In the genomic region with DNA sequence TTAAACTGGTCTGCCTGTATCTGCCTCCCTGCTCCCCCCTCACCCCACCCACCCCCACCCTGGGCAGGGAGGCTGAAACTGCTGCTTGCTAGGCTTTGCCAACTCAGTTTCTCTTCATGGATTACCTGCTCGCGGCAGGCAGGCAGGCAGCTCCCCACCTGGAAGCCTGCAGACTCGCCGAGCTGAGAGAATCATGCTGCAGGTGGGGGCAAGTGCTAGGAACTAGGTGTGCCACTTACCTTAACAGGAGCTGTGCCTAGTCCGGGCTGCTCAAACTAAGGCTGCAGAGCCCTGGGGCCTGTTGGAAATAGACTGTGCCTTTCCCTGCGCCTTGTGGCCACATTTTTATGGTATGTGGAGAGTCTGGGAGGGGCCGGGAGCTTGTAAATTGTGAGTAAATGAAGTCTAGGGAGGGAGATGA, we compare ENCODE assay signal across 13 cellular contexts. TPM values are rescaled to one million over a fixed set of nuclear protein-coding genes. Genes with fewer than 3 reads are reported as not detected.
DNase-seq lines count a peak whose midpoint lies in the region; ATAC-seq, FAIRE-seq and TF ChIP-seq lines count a peak whose summit lies in the region.
"Had no signal": no experiment of that assay in that cellular context is flagged by ENCODE, and none has a peak within 500 bp of the region (broad histone marks: within the 10 kb centered on the region; RNA-seq: fewer than 3 reads in every experiment).

No MANE protein-coding gene starts in this region.

- dilution Hi-C loops in keratinocyte (cut with MboI; ENCODE audit: extremely low pct_ligation_motif_present, low sequenced_read_pairs), result no loop called here

- H3K36me3 ChIP-seq in keratinocyte (ENCODE audit: control insufficient read depth in 2 of 2, extremely low read depth in 1 of 2, insufficient read depth in 2 of 2, low read length in 2 of 2) (peaks cover 4 to 8% of the 10 kb centered on the region in 2 experiments), transverse colon (no peaks in the 10 kb centered on the region), A673 (ENCODE audit: insufficient read depth, low read length, poor library complexity, severe bottlenecking) (no peaks in the 10 kb centered on the region)

- H3K27me3 ChIP-seq in keratinocyte (ENCODE audit: control insufficient read depth, extremely low read depth, insufficient read depth, low read length) (no peaks in the 10 kb centered on the region), transverse colon (no peaks in the 10 kb centered on the region), A673 (replicated peaks; ENCODE audit: insufficient read depth, low read depth, low read length, poor library complexity) (no peaks in the 10 kb centered on the region)
- H3K27me3 ChIP-seq: testis had no signal

- TF ChIP-seq POLR2A in transverse colon (IDR thresholded peaks at IDR 0.05), result no peak

- H4K20me1 ChIP-seq in keratinocyte (ENCODE audit: control insufficient read depth, extremely low read depth, insufficient read depth, low read length), result peaks cover 34% of the 10 kb centered on the region

- H3K79me2 ChIP-seq in keratinocyte (ENCODE audit: control insufficient read depth, insufficient read depth, low read length), result peaks cover 67% of the 10 kb centered on the region

- peak overlapping the region; percentile 76 for H3K4me3 Mint-ChIP-seq in activated naive CD4-positive, alpha-beta T cell treated with anti-CD3 and anti-CD28 coated beads, Interleukin-2, amount 50 U/mL, for 24 hours
- no peak overlapping the region for H3K4me3 Mint-ChIP-seq in activated naive CD4-positive, alpha-beta T cell treated with anti-CD3 and anti-CD28 coated beads for 36 hours
- peak overlapping the region; percentile 76 for H3K4me3 Mint-ChIP-seq in activated T-helper 17 cell treated with anti-CD3 and anti-CD28 coated beads, Interleukin-2, amount 50 U/mL, for 72 hours

- no TSS peak for BruUV-seq in A673 (replicated peaks; lab: Mats Ljungman, UMichigan)

- H3K36me3 Mint-ChIP-seq in activated naive CD4-positive, alpha-beta T cell treated with anti-CD3 and anti-CD28 coated beads, Interleukin-2, amount 50 U/mL, for 24 hours, result peaks cover 1% of the 10 kb centered on the region
- peaks cover 3% of the 10 kb centered on the region for H3K36me3 Mint-ChIP-seq in activated naive CD4-positive, alpha-beta T cell treated with anti-CD3 and anti-CD28 coated beads for 36 hours (ENCODE audit: low read depth)
- peaks cover 5% of the 10 kb centered on the region for H3K36me3 Mint-ChIP-seq in activated T-helper 17 cell treated with anti-CD3 and anti-CD28 coated beads, Interleukin-2, amount 50 U/mL, for 72 hours (ENCODE audit: low read depth)

- no peaks in the 10 kb centered on the region for H3K9me3 Mint-ChIP-seq in activated naive CD4-positive, alpha-beta T cell treated with anti-CD3 and anti-CD28 coated beads, Interleukin-2, amount 50 U/mL, for 24 hours
- H3K9me3 Mint-ChIP-seq in activated naive CD4-positive, alpha-beta T cell treated with anti-CD3 and anti-CD28 coated beads for 36 hours, result no peaks in the 10 kb centered on the region
- no peaks in the 10 kb centered on the region for H3K9me3 Mint-ChIP-seq in activated T-helper 17 cell treated with anti-CD3 and anti-CD28 coated beads, Interleukin-2, amount 50 U/mL, for 72 hours

- H2AFZ ChIP-seq in keratinocyte (ENCODE audit: control insufficient read depth, low read length), result no peak overlapping the region

- POLR2A ChIA-PET in A673 (lab: Charles Lee; ENCODE audit: low non-redundant PET), result no interaction called here

- CTCF ChIA-PET in activated naive CD4-positive, alpha-beta T cell treated with anti-CD3 and anti-CD28 coated beads for 36 hours (lab: Charles Lee), result no interaction called here
- CTCF ChIA-PET in A673 (lab: Charles Lee), result no interaction called here

- TF ChIP-seq EP300 in transverse colon (IDR thresholded peaks at IDR 0.05; ENCODE audit: low read depth), result no peak

- no peak for FAIRE-seq in keratinocyte (lab: Jason Lieb, UNC)

- no peaks in the 10 kb centered on the region for H3K9me3 ChIP-seq in keratinocyte (ENCODE audit: control insufficient read depth, low read depth, low read length)
- no peaks in the 10 kb centered on the region for H3K9me3 ChIP-seq in transverse colon
- no peaks in the 10 kb centered on the region for H3K9me3 ChIP-seq in A673 (ENCODE audit: low read depth, low read length, poor library complexity, severe bottlenecking)
- H3K9me3 ChIP-seq: testis had no signal

- TF ChIP-seq CTCF in keratinocyte (optimal IDR thresholded peaks at IDR 0.05 in 1 of 3, IDR thresholded peaks at IDR 0.05 in 1 of 3, conservative IDR thresholded peaks at IDR 0.05 in 1 of 3; ENCODE audit: extremely low read depth in 1 of 3, insufficient read depth in 2 of 3, low read length in 3 of 3) (peak in 1 of 3 experiments; percentile 0), transverse colon (IDR thresholded peaks at IDR 0.05) (no peak), A673 (conservative IDR thresholded peaks at IDR 0.05; ENCODE audit: low read depth, low read length) (no peak)

- peak overlapping the region; percentile 41 for H3K27ac ChIP-seq in keratinocyte (ENCODE audit: control insufficient read depth, insufficient read depth, low read length)
- H3K27ac ChIP-seq in transverse colon, result peak overlapping the region; percentile 74 to 85 (median 79)
- no peak overlapping the region for H3K27ac ChIP-seq in A673 (ENCODE audit: low read depth, low read length, poor library complexity, severe bottlenecking)
- H3K27ac ChIP-seq: HL-60, testis had no signal

- H3K4me1 ChIP-seq in keratinocyte (ENCODE audit: control insufficient read depth, extremely low read depth, insufficient read depth, low read length) (peaks cover 41% of the 10 kb centered on the region), transverse colon (peaks cover 59 to 94% (median 83%) of the 10 kb centered on the region in 4 donors), A673 (ENCODE audit: insufficient read depth, low read length, poor library complexity, severe bottlenecking) (peaks cover 39% of the 10 kb centered on the region)

- no peaks in the 10 kb centered on the region for H3K27me3 Mint-ChIP-seq in activated naive CD4-positive, alpha-beta T cell treated with anti-CD3 and anti-CD28 coated beads, Interleukin-2, amount 50 U/mL, for 24 hours
- H3K27me3 Mint-ChIP-seq in activated naive CD4-positive, alpha-beta T cell treated with anti-CD3 and anti-CD28 coated beads for 36 hours (ENCODE audit: low read depth), result no peaks in the 10 kb centered on the region
- no peaks in the 10 kb centered on the region for H3K27me3 Mint-ChIP-seq in activated T-helper 17 cell treated with anti-CD3 and anti-CD28 coated beads, Interleukin-2, amount 50 U/mL, for 72 hours

- H3K27ac Mint-ChIP-seq in activated naive CD4-positive, alpha-beta T cell treated with anti-CD3 and anti-CD28 coated beads, Interleukin-2, amount 50 U/mL, for 24 hours, result peak overlapping the region; percentile 35
- H3K27ac Mint-ChIP-seq in activated naive CD4-positive, alpha-beta T cell treated with anti-CD3 and anti-CD28 coated beads for 36 hours, result no peak overlapping the region
- peak overlapping the region; percentile 86 for H3K27ac Mint-ChIP-seq in activated T-helper 17 cell treated with anti-CD3 and anti-CD28 coated beads, Interleukin-2, amount 50 U/mL, for 72 hours

- peaks cover 14% of the 10 kb centered on the region for H3K9me1 ChIP-seq in keratinocyte (ENCODE audit: control insufficient read depth, extremely low read depth, insufficient read depth, low read length)

- H3K9ac ChIP-seq in keratinocyte (ENCODE audit: control insufficient read depth, extremely low read depth, insufficient read depth, low read length), result peak overlapping the region; percentile 0

- peak overlapping the region; percentile 22 for H3K4me2 ChIP-seq in keratinocyte (ENCODE audit: control insufficient read depth, extremely low read depth, insufficient read depth, low read depth, low read length)

- peak overlapping the region in 1 of 3 experiments; percentile 16 for H3K4me3 ChIP-seq in keratinocyte (ENCODE audit: control insufficient read depth in 2 of 3, extremely low read depth in 1 of 3, insufficient read depth in 2 of 3, low read depth in 1 of 3, low read length in 3 of 3)
- no peak overlapping the region for H3K4me3 ChIP-seq in transverse colon
- no peak overlapping the region for H3K4me3 ChIP-seq in A673 (ENCODE audit: low read depth, low read length, poor library complexity, severe bottlenecking)
- H3K4me3 ChIP-seq: testis had no signal

- no peak for ATAC-seq in activated T-helper 17 cell treated with anti-CD3 and anti-CD28 coated beads, Interleukin-2, amount 50 U/mL, for 72 hours (replicated peaks)
- ATAC-seq in GM18519 (IDR thresholded peaks at IDR 0.05; ENCODE audit: low FRiP score, unreplicated experiment) (no peak), HG02885 (IDR thresholded peaks at IDR 0.05; ENCODE audit: poor library complexity, unreplicated experiment) (no peak)

- no peak for DNase-seq in activated naive CD4-positive, alpha-beta T cell treated with anti-CD3 and anti-CD28 coated beads for 36 hours
- DNase-seq in keratinocyte (ENCODE audit: low read depth, low spot score) (peak; percentile 48), transverse colon (peak; percentile 76), A673 (ENCODE audit: low spot score) (no peak)
- DNase-seq: activated gamma-delta T cell; NCI-H1417 treated with DMSO at 0.1 percent for 48 hours; NK-92 treated with Interleukin-12 subunit alpha and Interleukin-12 subunit beta, amount 100 ng/mL, for 24 hours; testis had no signal

- WGBS in transverse colon (ENCODE audit: low coverage in 1 of 2), 2 donors, result 45% methylated on average over 5 of the region's 7 CpGs; no CpG with 5 or more reads in 1 of the 2 donors

- in situ Hi-C loops in transverse colon (cut with MboI; ENCODE audit: low pct_ligation_motif_present in 1 of 4, low pct_unique_long_range_greater_than_20kb in 1 of 4, low sequenced_read_pairs in 3 of 4), result no loop called here

- intact Hi-C loops in activated naive CD4-positive, alpha-beta T cell treated with anti-CD3 and anti-CD28 coated beads for 36 hours (cut with micrococcal nuclease), result no loop called here
- intact Hi-C loops in transverse colon (cut with DNase I; ENCODE audit: low total_unique reads), result no loop called here
- intact Hi-C loops in A673 (cut with micrococcal nuclease; ENCODE audit: unreplicated experiment), result no loop called here

- peaks cover 85% of the 10 kb centered on the region for H3K4me1 Mint-ChIP-seq in activated naive CD4-positive, alpha-beta T cell treated with anti-CD3 and anti-CD28 coated beads, Interleukin-2, amount 50 U/mL, for 24 hours
- peaks cover 90% of the 10 kb centered on the region for H3K4me1 Mint-ChIP-seq in activated naive CD4-positive, alpha-beta T cell treated with anti-CD3 and anti-CD28 coated beads for 36 hours (ENCODE audit: low read depth)
- peaks cover 62% of the 10 kb centered on the region for H3K4me1 Mint-ChIP-seq in activated T-helper 17 cell treated with anti-CD3 and anti-CD28 coated beads, Interleukin-2, amount 50 U/mL, for 72 hours

RNA-seq across cellular contexts. Expression of a gene that starts 30.3 kb away (rescaled TPM):
- 10 to 100 TPM; 15.8 to 17.6 TPM for total RNA-seq in activated naive CD4-positive, alpha-beta T cell treated with anti-CD3 and anti-CD28 coated beads for 36 hours
- total RNA-seq in activated T-helper 17 cell treated with anti-CD3 and anti-CD28 coated beads, Interleukin-2, amount 50 U/mL, for 72 hours, result 10 to 100 TPM; 24.1 to 35.8 TPM
- 18.6 to 35.2 TPM (median 20.8 TPM) in 3 replicates for polyA plus RNA-seq in keratinocyte
- 27.1 TPM for polyA plus RNA-seq in keratinocyte (2011; ENCODE audit: low read depth)
- polyA plus RNA-seq in keratinocyte (2011; cell fraction: cytosol; rRNA removed), result 24.1 and 28.4 TPM in 2 replicates
- polyA plus RNA-seq in keratinocyte (2011; cell fraction: nucleus; rRNA removed), result 39.0 and 42.8 TPM in 2 replicates
- polyA plus RNA-seq in keratinocyte (2012; ENCODE audit: low replicate concordance), result 21.5 and 31.4 TPM in 2 replicates
- polyA minus RNA-seq in keratinocyte, result 26.5 to 45.0 TPM (median 29.9 TPM) in 3 replicates
- 51.0 TPM for polyA minus RNA-seq in keratinocyte (2011; cell fraction: cytosol; rRNA and poly(A)+ RNA removed)
- polyA minus RNA-seq in keratinocyte (2011; cell fraction: nucleus; rRNA and poly(A)+ RNA removed), result 37.9 and 42.1 TPM in 2 replicates
- total RNA-seq in transverse colon (100 to 1,000 TPM in 1 of 4 donors, 10 to 100 TPM in 3; 33.0 to 106 (median 77.8) TPM), A673 (2021) (54.9 and 61.7 TPM in 2 replicates)

RNA-seq across cellular contexts. Expression of a gene that starts 47.8 kb away (rescaled TPM):
- under 1 TPM; 0.17 to 0.19 TPM for total RNA-seq in activated naive CD4-positive, alpha-beta T cell treated with anti-CD3 and anti-CD28 coated beads for 36 hours
- under 1 TPM in 1 of 2 donors, not detected in 1; 0.32 TPM for total RNA-seq in activated T-helper 17 cell treated with anti-CD3 and anti-CD28 coated beads, Interleukin-2, amount 50 U/mL, for 72 hours
- polyA plus RNA-seq in keratinocyte, result 0.35 to 0.62 TPM (median 0.46 TPM) in 3 replicates
- polyA plus RNA-seq in keratinocyte (2011; ENCODE audit: low read depth), result 0.15 TPM
- 0.22 and 0.44 TPM in 2 replicates for polyA plus RNA-seq in keratinocyte (2011; cell fraction: cytosol; rRNA removed)
- polyA plus RNA-seq in keratinocyte (2011; cell fraction: nucleus; rRNA removed), result 0.28 and 0.40 TPM in 2 replicates
- polyA plus RNA-seq in keratinocyte (2012; ENCODE audit: low replicate concordance), result 0.07 and 0.47 TPM in 2 replicates
- 0.13 to 0.95 TPM (median 0.38 TPM) in 3 replicates for polyA minus RNA-seq in keratinocyte
- 0.96 TPM for polyA minus RNA-seq in keratinocyte (2011; cell fraction: cytosol; rRNA and poly(A)+ RNA removed)
- polyA minus RNA-seq in keratinocyte (2011; cell fraction: nucleus; rRNA and poly(A)+ RNA removed), result not detected in 2 replicates
- total RNA-seq in transverse colon (under 1 TPM in 2 of 4 donors, not detected in 2; 0.64 to 0.82 TPM), A673 (2021) (3.9 and 7.6 TPM in 2 replicates)

RNA-seq across cellular contexts. Expression of a gene that starts 55.9 kb away (rescaled TPM):
- 10 to 100 TPM; 15.3 to 15.4 TPM for total RNA-seq in activated naive CD4-positive, alpha-beta T cell treated with anti-CD3 and anti-CD28 coated beads for 36 hours
- total RNA-seq in activated T-helper 17 cell treated with anti-CD3 and anti-CD28 coated beads, Interleukin-2, amount 50 U/mL, for 72 hours, result 10 to 100 TPM; 26.0 to 51.8 TPM
- polyA plus RNA-seq in keratinocyte, result 7.8 to 9.8 TPM (median 8.1 TPM) in 3 replicates
- polyA plus RNA-seq in keratinocyte (2011; ENCODE audit: low read depth), result 1.9 TPM
- polyA plus RNA-seq in keratinocyte (2011; cell fraction: cytosol; rRNA removed), result 4.3 and 10.1 TPM in 2 replicates
- polyA plus RNA-seq in keratinocyte (2011; cell fraction: nucleus; rRNA removed), result 8.5 and 9.3 TPM in 2 replicates
- polyA plus RNA-seq in keratinocyte (2012; ENCODE audit: low replicate concordance), result 6.6 and 11.2 TPM in 2 replicates
- polyA minus RNA-seq in keratinocyte, result 4.4 to 9.3 TPM (median 4.6 TPM) in 3 replicates
- 7.7 TPM for polyA minus RNA-seq in keratinocyte (2011; cell fraction: cytosol; rRNA and poly(A)+ RNA removed)
- 3.3 and 5.1 TPM in 2 replicates for polyA minus RNA-seq in keratinocyte (2011; cell fraction: nucleus; rRNA and poly(A)+ RNA removed)
- total RNA-seq in transverse colon, result 1 to 10 TPM; 1.5 to 9.8 (median 5.2) TPM
- total RNA-seq in A673 (2021), result 91.1 and 94.5 TPM in 2 replicates

Comparison
In these comparisons a context has a peak if more than half of its experiments do, and no peak if none do; other contexts are left out.
1. DNase-seq: peak in keratinocyte (single experiment) and transverse colon (single experiment); none in activated naive CD4-positive, alpha-beta T cell treated with anti-CD3 and anti-CD28 coated beads for 36 hours (single experiment) and A673 (single experiment).